In genomic region chr11:35491231-35491871, GRCh38 we compare ENCODE assay signal across 15 cellular contexts. TPM values are rescaled to one million over a fixed set of nuclear protein-coding genes. Genes with fewer than 3 reads are reported as not detected.
DNase-seq lines count a peak whose midpoint lies in the region; ATAC-seq and TF ChIP-seq lines count a peak whose summit lies in the region.
"Had no signal": no experiment of that assay in that cellular context is flagged by ENCODE, and none has a peak within 500 bp of the region (broad histone marks: within the 10 kb centered on the region; RNA-seq: fewer than 3 reads in every experiment).

No MANE protein-coding gene starts in this region.

- H3K27ac ChIP-seq in PC-9 (no peak overlapping the region), fibroblast of lung (ENCODE audit: insufficient read depth, low read length) (peak overlapping the region; percentile 78)

- H3K36me3 ChIP-seq in BJ (ENCODE audit: control insufficient read depth, insufficient read depth, low read length), result peaks cover 6% of the 10 kb centered on the region; the same call in 1 of the 2 replicates
- H3K36me3 ChIP-seq in PC-9 (ENCODE audit: low read depth), result no peaks in the 10 kb centered on the region
- peaks cover 4% of the 10 kb centered on the region for H3K36me3 ChIP-seq in fibroblast of lung (ENCODE audit: control insufficient read depth, insufficient read depth, low read length)

- H3F3A ChIP-seq in PC-9 (ENCODE audit: insufficient read depth, low read depth), result no peaks in the 10 kb centered on the region

- DNase-seq in BJ (ENCODE audit: low read depth), result peak; percentile 95
- peak; percentile 10 to 68 for DNase-seq in PC-9
- DNase-seq in fibroblast of lung (ENCODE audit: low read depth in 2 of 2), result peak; percentile 84 to 98
- DNase-seq in non-pigmented ciliary epithelial cell (ENCODE audit: low read depth), result peak; percentile 88
- DNase-seq in NCI-H146 treated with DMSO at 0.1 percent for 48 hours (lab: John Stamatoyannopoulos, UW; ENCODE audit: unreplicated experiment), result no peak
- DNase-seq in central memory CD4-positive, alpha-beta T cell, result no peak
- DNase-seq: activated CD4-positive, alpha-beta T cell treated with anti-CD3 and anti-CD28 coated beads, Interleukin-2, amount 50 U/mL, for 4 hours; CD8-positive, alpha-beta memory T cell; NCI-H446; T-helper 2 cell had no signal

- CTCF ChIA-PET in BJ (lab: Yijun Ruan, JAX), result no interaction called here
- CTCF ChIA-PET in PC-9 (lab: Charles Lee), result interaction anchor here (0.6 kb wide), 1 partner anchor 10 kb away, joined by 5 read pairs; no protein-coding TSS in a partner anchor

- no peak for ATAC-seq in GM18870 (IDR thresholded peaks at IDR 0.05; ENCODE audit: unreplicated experiment)
- no peak for ATAC-seq in GM18517 (IDR thresholded peaks at IDR 0.05; ENCODE audit: unreplicated experiment)
- ATAC-seq: GM23338 had no signal

- H3K4me3 ChIP-seq in BJ (ENCODE audit: low read depth, low read length), result no peak overlapping the region
- no peak overlapping the region for H3K4me3 ChIP-seq in PC-9
- H3K4me3 ChIP-seq in fibroblast of lung (replicated peaks in 1 of 4; ENCODE audit: control extremely low read depth in 1 of 4, insufficient read depth in 1 of 4, low read depth in 3 of 4, low read length in 4 of 4), result no peak overlapping the region
- H3K4me3 ChIP-seq: GM23338 had no signal

- no peaks in the 10 kb centered on the region for H3K27me3 ChIP-seq in BJ (ENCODE audit: control insufficient read depth, insufficient read depth, low read length)
- H3K27me3 ChIP-seq in PC-9 (ENCODE audit: insufficient read depth, low read depth), result no peaks in the 10 kb centered on the region
- H3K27me3 ChIP-seq in fibroblast of lung (ENCODE audit: control insufficient read depth, insufficient read depth, low read length), result no peaks in the 10 kb centered on the region

- H3K9ac ChIP-seq in fibroblast of lung (ENCODE audit: insufficient read depth, low read length), result no peak overlapping the region

- H3K79me2 ChIP-seq in PC-9 (ENCODE audit: low read depth) (no peaks in the 10 kb centered on the region), fibroblast of lung (ENCODE audit: control insufficient read depth, insufficient read depth, low read length) (no peaks in the 10 kb centered on the region)

- H3K4me1 ChIP-seq in PC-9 (replicated peaks; ENCODE audit: insufficient read depth), result no peaks in the 10 kb centered on the region
- H3K4me1 ChIP-seq in fibroblast of lung (ENCODE audit: control insufficient read depth, extremely low read depth, insufficient read depth, low read length), result peaks cover 19% of the 10 kb centered on the region

- no peaks in the 10 kb centered on the region for H4K20me1 ChIP-seq in PC-9 (ENCODE audit: insufficient read depth)
- H4K20me1 ChIP-seq in fibroblast of lung (ENCODE audit: control insufficient read depth, extremely low read depth, insufficient read depth, low read length), result no peaks in the 10 kb centered on the region

- H2AFZ ChIP-seq in PC-9 (no peak overlapping the region), fibroblast of lung (ENCODE audit: low read length) (no peak overlapping the region)
- H2AFZ ChIP-seq: GM23338 had no signal

- POLR2A ChIA-PET in BJ (lab: Charles Lee) (no interaction called here), PC-9 (lab: Charles Lee; ENCODE audit: unreplicated experiment) (no interaction called here)

- H3K4me2 ChIP-seq in PC-9, result no peak overlapping the region
- H3K4me2 ChIP-seq in fibroblast of lung (ENCODE audit: extremely low read depth, insufficient read depth, low read length), result peak overlapping the region; percentile 61
- H3K4me2 ChIP-seq: GM23338 had no signal

- BruUV-seq in PC-9 (replicated peaks; lab: Mats Ljungman, UMichigan), result no TSS peak

- TF ChIP-seq CTCF in BJ (IDR thresholded peaks at IDR 0.05; ENCODE audit: insufficient read depth, low read depth, low read length) (no peak), PC-9 (conservative IDR thresholded peaks at IDR 0.05) (no peak), fibroblast of lung (conservative IDR thresholded peaks at IDR 0.05 in 1 of 2, IDR thresholded peaks at IDR 0.05 in 1 of 2; ENCODE audit: low read depth in 1 of 2, low read length in 2 of 2) (no peak)

- H3K9me2 ChIP-seq in PC-9 (ENCODE audit: insufficient read depth), result no peaks in the 10 kb centered on the region

- H3K9me3 ChIP-seq in PC-9 (ENCODE audit: insufficient read depth, low read depth) (no peaks in the 10 kb centered on the region; the same call in none of the 2 replicates), fibroblast of lung (ENCODE audit: control insufficient read depth, insufficient read depth, low read depth, low read length) (no peaks in the 10 kb centered on the region)

- intact Hi-C loops in PC-9 (cut with micrococcal nuclease; ENCODE audit: unreplicated experiment), result no loop called here

RNA-seq across cellular contexts. Expression of gene PAMR1, which starts 34.1 kb away (rescaled TPM):
- polyA plus RNA-seq in BJ (2011; rRNA removed) (112 and 131 TPM in 2 replicates), fibroblast of lung (120 and 132 TPM in 2 replicates)
- 52.1 and 90.3 TPM in 2 replicates for polyA minus RNA-seq in BJ (2011; rRNA and poly(A)+ RNA removed)
- total RNA-seq in PC-9 (2021) (1.1 TPM in 2 replicates), fibroblast of lung (159 and 189 TPM in 2 replicates)
- 94.3 and 96.9 TPM in 2 replicates for polyA plus RNA-seq in fibroblast of lung (2012)
- polyA minus RNA-seq in fibroblast of lung (ENCODE audit: low replicate concordance), result 150 and 151 TPM in 2 replicates
- total RNA-seq: CD8-positive, alpha-beta memory T cell; endothelial cell of umbilical vein; HT-29 had no signal
- polyA plus RNA-seq: CD8-positive, alpha-beta memory T cell; endothelial cell of umbilical vein had no signal

Comparison
In these comparisons a context has a peak if more than half of its experiments do, and no peak if none do; other contexts are left out.
1. DNase-seq: peak in BJ (single experiment), PC-9 (2 of 2), fibroblast of lung (2 of 2) and non-pigmented ciliary epithelial cell (single experiment); none in NCI-H146 treated with DMSO at 0.1 percent for 48 hours (single experiment) and central memory CD4-positive, alpha-beta T cell (single experiment).
2. RNA of gene PAMR1, which starts 34.1 kb away (total RNA-seq): 159 to 189 TPM in fibroblast of lung; 1.1 TPM in PC-9; every median in the first group is over 10 times any median in the second.